In the genomic region with DNA sequence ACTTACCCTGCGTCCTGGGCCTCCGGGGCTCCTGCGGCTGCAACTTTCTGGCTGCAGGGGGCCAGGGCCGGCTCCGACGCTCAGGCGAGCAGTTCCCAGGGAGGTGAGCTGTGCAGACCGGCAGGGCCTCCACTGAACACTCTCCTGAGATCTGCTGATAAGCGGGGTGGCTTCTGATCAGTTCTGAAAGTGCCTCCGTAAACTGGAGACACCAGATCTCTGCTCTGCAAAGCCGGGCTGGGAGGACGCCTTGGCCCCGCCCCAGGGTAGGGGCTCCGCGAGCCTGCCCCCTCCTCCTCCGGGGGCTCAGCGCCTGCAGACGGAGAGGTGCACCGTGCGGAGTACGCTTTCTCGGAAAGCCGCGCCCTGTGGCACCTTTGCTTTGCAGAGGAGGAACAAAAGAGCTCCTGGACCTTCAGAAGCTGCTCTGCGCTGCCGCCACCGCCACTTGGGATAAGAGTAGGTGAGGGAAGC, we compare ENCODE assay signal across 8 cellular contexts.
A peak's percentile ranks its signal among the peaks of the same experiment; 100 is the strongest.
DNase-seq lines count a peak whose midpoint lies in the region; ATAC-seq and TF ChIP-seq lines count a peak whose summit lies in the region.

No MANE protein-coding gene starts in this region.

- no peaks in the 10 kb centered on the region for H3K27me3 Mint-ChIP-seq in activated CD4-positive, alpha-beta T cell treated with anti-CD3 and anti-CD28 coated beads, Interleukin-2, amount 10 ng/mL, durations not matched to agents 7 days and 5 days

- H3K4me1 ChIP-seq in ascending aorta: no peaks in the 10 kb centered on the region

- no peak overlapping the region for H3K27ac ChIP-seq in ascending aorta

- CTCF ChIA-PET in activated CD4-positive, alpha-beta T cell treated with anti-CD3 and anti-CD28 coated beads, Interleukin-2, amount 10 ng/mL, durations not matched to agents 7 days and 5 days (lab: Charles Lee): interaction anchor here (0.6 to 0.7 kb wide), 2 partner anchors 771 to 1268 kb away, joined by 4 read pairs; no protein-coding TSS in a partner anchor

- H3K36me3 ChIP-seq in ascending aorta: peaks cover 6 to 21% of the 10 kb centered on the region in 2 donors

- no peak overlapping the region for H3K27ac Mint-ChIP-seq in activated CD4-positive, alpha-beta T cell treated with anti-CD3 and anti-CD28 coated beads, Interleukin-2, amount 10 ng/mL, durations not matched to agents 7 days and 5 days

- H3K36me3 Mint-ChIP-seq in activated CD4-positive, alpha-beta T cell treated with anti-CD3 and anti-CD28 coated beads, Interleukin-2, amount 10 ng/mL, durations not matched to agents 7 days and 5 days (ENCODE audit: low read depth): peaks cover 5% of the 10 kb centered on the region

- H3K4me3 ChIP-seq in retinal pigment epithelial cell (ENCODE audit: low read length) (peak overlapping the region; percentile 42), ascending aorta (peak overlapping the region in 1 of 2 donors; percentile 28)

- TF ChIP-seq CTCF in retinal pigment epithelial cell (conservative IDR thresholded peaks at IDR 0.05; ENCODE audit: low read depth, low read length) (peak; percentile 47), ascending aorta (IDR thresholded peaks at IDR 0.05) (no peak)

- peak overlapping the region; percentile 10 for H3K4me3 Mint-ChIP-seq in activated CD4-positive, alpha-beta T cell treated with anti-CD3 and anti-CD28 coated beads, Interleukin-2, amount 10 ng/mL, durations not matched to agents 7 days and 5 days

- ATAC-seq in GM18508 (IDR thresholded peaks at IDR 0.05; ENCODE audit: insufficient read depth, unreplicated experiment): peak; percentile 63
- no peak for ATAC-seq in HG03280 (IDR thresholded peaks at IDR 0.05; ENCODE audit: unreplicated experiment)
- ATAC-seq in HG03025 (IDR thresholded peaks at IDR 0.05; ENCODE audit: low FRiP score, unreplicated experiment): no peak

- H3K27me3 ChIP-seq in ascending aorta: no peaks in the 10 kb centered on the region

- intact Hi-C loops in head of caudate nucleus (cut with DNase I) (no loop called here), ascending aorta (cut with DNase I) (no loop called here)

- no peaks in the 10 kb centered on the region for H3K9me3 ChIP-seq in ascending aorta

- H3K9me3 Mint-ChIP-seq in activated CD4-positive, alpha-beta T cell treated with anti-CD3 and anti-CD28 coated beads, Interleukin-2, amount 10 ng/mL, durations not matched to agents 7 days and 5 days: no peaks in the 10 kb centered on the region

- POLR2A ChIA-PET in activated CD4-positive, alpha-beta T cell treated with anti-CD3 and anti-CD28 coated beads, Interleukin-2, amount 10 ng/mL, durations not matched to agents 7 days and 5 days (lab: Charles Lee): no interaction called here

- DNase-seq in activated CD4-positive, alpha-beta T cell treated with anti-CD3 and anti-CD28 coated beads, Interleukin-2, amount 10 ng/mL, durations not matched to agents 7 days and 5 days: peak; percentile 39
- DNase-seq in head of caudate nucleus: peak in 29 of 42 donors; percentile 6 to 63 (median 31)
- DNase-seq in retinal pigment epithelial cell (ENCODE audit: low read depth): no peak
- no peak for DNase-seq in NCI-H2081 (lab: John Stamatoyannopoulos, UW)
- no peak for DNase-seq in ascending aorta (ENCODE audit: low spot score in 2 of 2)

- peaks cover 8% of the 10 kb centered on the region for H3K4me1 Mint-ChIP-seq in activated CD4-positive, alpha-beta T cell treated with anti-CD3 and anti-CD28 coated beads, Interleukin-2, amount 10 ng/mL, durations not matched to agents 7 days and 5 days

Comparison
In these comparisons a context has a peak if more than half of its experiments do, and no peak if none do; other contexts are left out.
1. DNase-seq: peak in activated CD4-positive, alpha-beta T cell treated with anti-CD3 and anti-CD28 coated beads, Interleukin-2, amount 10 ng/mL, durations not matched to agents 7 days and 5 days (single experiment) and head of caudate nucleus (29 of 42); none in retinal pigment epithelial cell (single experiment), NCI-H2081 (0 of 2) and ascending aorta (0 of 2).